In genomic region chr3:11476814-11477213, GRCh38 we compare ENCODE assay signal across 14 cellular contexts.
DNase-seq lines count a peak whose midpoint lies in the region; ATAC-seq and TF ChIP-seq lines count a peak whose summit lies in the region.
"Had no signal": no experiment of that assay in that cellular context is flagged by ENCODE, and none has a peak within 500 bp of the region (broad histone marks: within the 10 kb centered on the region; RNA-seq: fewer than 3 reads in every experiment).

No MANE protein-coding gene starts in this region.

- no peak for TF ChIP-seq EP300 in suprapubic skin (IDR thresholded peaks at IDR 0.05)

- TF ChIP-seq CTCF in suprapubic skin (IDR thresholded peaks at IDR 0.05) = no peak

- H3K4me3 ChIP-seq in suprapubic skin = no peak overlapping the region
- no peak overlapping the region for H3K4me3 ChIP-seq in SJCRH30
- H3K4me3 ChIP-seq: A549 had no signal

- no peak for TF ChIP-seq POLR2A in suprapubic skin (IDR thresholded peaks at IDR 0.05)

- 20% methylated on average over 3 of the region's 3 CpGs for WGBS in suprapubic skin

- no peak for ATAC-seq in GM19455 (IDR thresholded peaks at IDR 0.05; ENCODE audit: unreplicated experiment)

- H3K27me3 ChIP-seq in suprapubic skin (no peaks in the 10 kb centered on the region), SJCRH30 (no peaks in the 10 kb centered on the region)

- peak; percentile 19 for DNase-seq in NCI-H1092 (lab: John Stamatoyannopoulos, UW)
- no peak for DNase-seq in NCI-H1092 treated with DMSO at 0.1 percent for 48 hours (lab: John Stamatoyannopoulos, UW)
- DNase-seq in NCI-H748 treated with DMSO at 0.1 percent for 48 hours (lab: John Stamatoyannopoulos, UW) = peak; percentile 92
- DNase-seq in fibroblast of peridontal ligament (ENCODE audit: extremely low read depth) = peak; percentile 22
- DNase-seq in suprapubic skin (ENCODE audit: low spot score in 2 of 2) = no peak
- no peak for DNase-seq in superior temporal gyrus (ENCODE audit: extremely low spot score)
- no peak for DNase-seq in SJCRH30
- DNase-seq: aorta; erythroblast; MV-4-11; RPMI8226; stimulated activated CD4-positive, alpha-beta T cell treated with anti-CD3 and anti-CD28 coated beads, Interleukin-12 subunit alpha, Interleukin-12 subunit beta, amount 100 ng/mL, for 4 hours had no signal

- H3K4me1 ChIP-seq in suprapubic skin (peaks cover 41% of the 10 kb centered on the region), SJCRH30 (peaks cover 27% of the 10 kb centered on the region)

- H3K9me3 ChIP-seq in suprapubic skin (no peaks in the 10 kb centered on the region), SJCRH30 (replicated peaks) (no peaks in the 10 kb centered on the region)
- H3K9me3 ChIP-seq: A549 had no signal

- H3K27ac ChIP-seq in suprapubic skin (peak overlapping the region; percentile 80), SJCRH30 (no peak overlapping the region)

- H3K36me3 ChIP-seq in suprapubic skin (no peaks in the 10 kb centered on the region), SJCRH30 (no peaks in the 10 kb centered on the region)

Comparison
In these comparisons a context has a peak if more than half of its experiments do, and no peak if none do; other contexts are left out.
1. DNase-seq: peak in NCI-H1092 (single experiment), NCI-H748 treated with DMSO at 0.1 percent for 48 hours (single experiment) and fibroblast of peridontal ligament (single experiment); none in NCI-H1092 treated with DMSO at 0.1 percent for 48 hours (single experiment), suprapubic skin (0 of 2), superior temporal gyrus (single experiment) and SJCRH30 (0 of 2).